Comparison of ENCODE assay signal across 16 cellular contexts in genomic region chr6:167791036-167791779, GRCh38. TPM values are rescaled to one million over a fixed set of nuclear protein-coding genes. Genes with fewer than 3 reads are reported as not detected.
DNase-seq lines count a peak whose midpoint lies in the region; ATAC-seq, FAIRE-seq and TF ChIP-seq lines count a peak whose summit lies in the region.
"Had no signal": no experiment of that assay in that cellular context is flagged by ENCODE, and none has a peak within 500 bp of the region (broad histone marks: within the 10 kb centered on the region; RNA-seq: fewer than 3 reads in every experiment).

No MANE protein-coding gene starts in this region.

- H3K79me2 ChIP-seq in Karpas-422 (ENCODE audit: low read length) (no peaks in the 10 kb centered on the region), keratinocyte (ENCODE audit: control insufficient read depth, insufficient read depth, low read length) (no peaks in the 10 kb centered on the region)

- H3K9me1 ChIP-seq in keratinocyte (ENCODE audit: control insufficient read depth, extremely low read depth, insufficient read depth, low read length): no peaks in the 10 kb centered on the region

- H3K27ac ChIP-seq in Karpas-422 (ENCODE audit: low read length) (no peak overlapping the region), keratinocyte (ENCODE audit: control insufficient read depth, insufficient read depth, low read length) (no peak overlapping the region)
- H3K27ac ChIP-seq: tibial nerve had no signal

- H4K20me1 ChIP-seq in Karpas-422 (ENCODE audit: insufficient read depth, low read depth, low read length) (no peaks in the 10 kb centered on the region), keratinocyte (ENCODE audit: control insufficient read depth, extremely low read depth, insufficient read depth, low read length) (no peaks in the 10 kb centered on the region)

- peak in 1 of 3 experiments; percentile 7 for TF ChIP-seq CTCF in keratinocyte (optimal IDR thresholded peaks at IDR 0.05 in 1 of 3, IDR thresholded peaks at IDR 0.05 in 1 of 3, conservative IDR thresholded peaks at IDR 0.05 in 1 of 3; ENCODE audit: extremely low read depth in 1 of 3, insufficient read depth in 2 of 3, low read length in 3 of 3)

- DNase-seq in Karpas-422 (no peak), adipocyte (ENCODE audit: low read depth) (peak; percentile 4), keratinocyte (ENCODE audit: low read depth, low spot score) (no peak), renal cortical epithelial cell (ENCODE audit: low read depth) (peak; percentile 96), NAMALWA (ENCODE audit: low spot score) (no peak), epidermal melanocyte (ENCODE audit: insufficient read length, low spot score) (no peak)
- DNase-seq in effector memory CD8-positive, alpha-beta T cell: no peak
- DNase-seq: activated gamma-delta T cell treated with Interleukin-2 at 50 U/mL for 16 hours; CD8-positive, alpha-beta memory T cell; MG63; NCI-H2171; SK-N-SH had no signal

- no peak for ATAC-seq in effector memory CD8-positive, alpha-beta T cell (replicated peaks)

- no peak overlapping the region for H3K4me3 ChIP-seq in Karpas-422 (ENCODE audit: low read length)
- no peak overlapping the region for H3K4me3 ChIP-seq in adipocyte (ENCODE audit: low read length)
- H3K4me3 ChIP-seq in keratinocyte (ENCODE audit: control insufficient read depth in 2 of 3, extremely low read depth in 1 of 3, insufficient read depth in 2 of 3, low read depth in 1 of 3, low read length in 3 of 3): no peak overlapping the region
- H3K4me3 ChIP-seq: MG63, tibial nerve had no signal

- H3K4me2 ChIP-seq in Karpas-422 (ENCODE audit: low read depth, low read length, poor library complexity, severe bottlenecking) (no peak overlapping the region), keratinocyte (ENCODE audit: control insufficient read depth, extremely low read depth, insufficient read depth, low read depth, low read length) (no peak overlapping the region)
- H3K4me2 ChIP-seq: SK-N-SH had no signal

- H3K9me3 Mint-ChIP-seq in effector memory CD8-positive, alpha-beta T cell: no peaks in the 10 kb centered on the region

- peak; percentile 17 for FAIRE-seq in keratinocyte (lab: Jason Lieb, UNC)
- FAIRE-seq: endometrium, G401.6, GM19239 had no signal

- no peak overlapping the region for H3K4me3 Mint-ChIP-seq in effector memory CD8-positive, alpha-beta T cell
- H3K4me3 Mint-ChIP-seq: CD8-positive, alpha-beta memory T cell had no signal

- no peaks in the 10 kb centered on the region; the same call in 1 of the 2 replicates for H3K27me3 ChIP-seq in Karpas-422 (ENCODE audit: low read length)
- peaks cover 25% of the 10 kb centered on the region for H3K27me3 ChIP-seq in adipocyte (replicated peaks; ENCODE audit: control insufficient read depth, insufficient read depth, low read length)
- peaks cover 19% of the 10 kb centered on the region for H3K27me3 ChIP-seq in keratinocyte (ENCODE audit: control insufficient read depth, extremely low read depth, insufficient read depth, low read length)
- H3K27me3 ChIP-seq: MG63 had no signal

- peaks cover 51 to 61% of the 10 kb centered on the region in 2 donors for H3K27me3 Mint-ChIP-seq in effector memory CD8-positive, alpha-beta T cell

- no peaks in the 10 kb centered on the region for H3K9me2 ChIP-seq in Karpas-422 (replicated peaks; ENCODE audit: insufficient read depth, low read length)
- H3K9me2 ChIP-seq: SK-N-SH had no signal

- H3K9ac ChIP-seq in Karpas-422 (ENCODE audit: low read length) (peak overlapping the region; percentile 17; the same call in 1 of the 2 replicates), adipocyte (ENCODE audit: low read length) (no peak overlapping the region), keratinocyte (ENCODE audit: control insufficient read depth, extremely low read depth, insufficient read depth, low read length) (no peak overlapping the region)
- H3K9ac ChIP-seq: SK-N-SH had no signal

- H3K9me3 ChIP-seq in Karpas-422 (ENCODE audit: low read length): no peaks in the 10 kb centered on the region
- no peaks in the 10 kb centered on the region for H3K9me3 ChIP-seq in adipocyte (ENCODE audit: control insufficient read depth, low read length)
- no peaks in the 10 kb centered on the region for H3K9me3 ChIP-seq in keratinocyte (ENCODE audit: control insufficient read depth, low read depth, low read length)
- H3K9me3 ChIP-seq: MG63, SK-N-SH, tibial nerve had no signal

- H3K4me1 Mint-ChIP-seq in effector memory CD8-positive, alpha-beta T cell (ENCODE audit: low read depth in 2 of 2): no peaks in the 10 kb centered on the region

- H3K36me3 Mint-ChIP-seq in effector memory CD8-positive, alpha-beta T cell (ENCODE audit: insufficient read depth): no peaks in the 10 kb centered on the region
- H3K36me3 Mint-ChIP-seq: CD8-positive, alpha-beta memory T cell had no signal

- dilution Hi-C loops in keratinocyte (cut with MboI; ENCODE audit: extremely low pct_ligation_motif_present, low sequenced_read_pairs): no loop called here

- no peak overlapping the region for H3K27ac Mint-ChIP-seq in effector memory CD8-positive, alpha-beta T cell
- H3K27ac Mint-ChIP-seq: CD8-positive, alpha-beta memory T cell had no signal

- H3K36me3 ChIP-seq in Karpas-422 (ENCODE audit: insufficient read depth, low read length) (no peaks in the 10 kb centered on the region), adipocyte (ENCODE audit: control insufficient read depth, insufficient read depth, low read length, severe bottlenecking) (no peaks in the 10 kb centered on the region), keratinocyte (ENCODE audit: control insufficient read depth in 2 of 2, extremely low read depth in 1 of 2, insufficient read depth in 2 of 2, low read length in 2 of 2) (no peaks in the 10 kb centered on the region)
- H3K36me3 ChIP-seq: MG63, tibial nerve had no signal

- peaks cover 14% of the 10 kb centered on the region for H3K4me1 ChIP-seq in Karpas-422 (ENCODE audit: low read length)
- peaks cover 8% of the 10 kb centered on the region for H3K4me1 ChIP-seq in adipocyte (ENCODE audit: control insufficient read depth, insufficient read depth, low read length)
- no peaks in the 10 kb centered on the region for H3K4me1 ChIP-seq in keratinocyte (ENCODE audit: control insufficient read depth, extremely low read depth, insufficient read depth, low read length)

- H2AFZ ChIP-seq in Karpas-422 (ENCODE audit: low read length) (no peak overlapping the region; the same call in 1 of the 2 replicates), keratinocyte (ENCODE audit: control insufficient read depth, low read length) (no peak overlapping the region)

RNA-seq across cellular contexts. Expression of gene AFDN, which starts 35.5 kb away (rescaled TPM):
- 18.9 and 21.0 TPM in 2 replicates for total RNA-seq in Karpas-422 (2014; rRNA removed; shearing (Covaris generic); ENCODE audit: low replicate concordance)
- 36.4 to 46.5 TPM (median 40.7 TPM) in 3 replicates for polyA plus RNA-seq in keratinocyte
- polyA plus RNA-seq in keratinocyte (2011; ENCODE audit: low read depth): 289 TPM
- polyA plus RNA-seq in keratinocyte (2011; cell fraction: cytosol; rRNA removed): 23.4 and 24.1 TPM in 2 replicates
- polyA plus RNA-seq in keratinocyte (2011; cell fraction: nucleus; rRNA removed): 96.3 and 122 TPM in 2 replicates
- 46.0 and 83.8 TPM in 2 replicates for polyA plus RNA-seq in keratinocyte (2012; ENCODE audit: low replicate concordance)
- 42.2 to 120 TPM (median 58.9 TPM) in 3 replicates for polyA minus RNA-seq in keratinocyte
- polyA minus RNA-seq in keratinocyte (2011; cell fraction: cytosol; rRNA and poly(A)+ RNA removed): 37.8 TPM
- polyA minus RNA-seq in keratinocyte (2011; cell fraction: nucleus; rRNA and poly(A)+ RNA removed): 119 and 181 TPM in 2 replicates
- total RNA-seq in renal cortical epithelial cell: 84.9 and 142 TPM in 2 replicates

Comparison
In these comparisons a context has a peak if more than half of its experiments do, and no peak if none do; other contexts are left out.
1. DNase-seq: peak in adipocyte (single experiment) and renal cortical epithelial cell (single experiment); none in Karpas-422 (single experiment), keratinocyte (single experiment), NAMALWA (single experiment), effector memory CD8-positive, alpha-beta T cell (0 of 3) and epidermal melanocyte (single experiment).